In genomic region chr6:142118926-142119325, GRCh38 we compare ENCODE assay signal across 18 cellular contexts. TPM values are rescaled to one million over a fixed set of nuclear protein-coding genes. Genes with fewer than 3 reads are reported as not detected.
"Had no signal": no experiment of that assay in that cellular context is flagged by ENCODE, and none has a peak within 500 bp of the region (broad histone marks: within the 10 kb centered on the region; RNA-seq: fewer than 3 reads in every experiment).

No MANE protein-coding gene starts in this region.

- H3K27me3 ChIP-seq: suprapubic skin had no signal

- H3K4me3 ChIP-seq: skin epidermis, suprapubic skin had no signal

- H3K27ac ChIP-seq: skin epidermis, suprapubic skin had no signal

- H3K9me3 ChIP-seq: suprapubic skin had no signal

- ATAC-seq: natural killer cell treated with Interleukin-12 subunit alpha and Interleukin-12 subunit beta and Interleukin-15 and Interleukin-18, amount 100 ng/mL, for 72 hours; stimulated activated naive CD8-positive, alpha-beta T cell treated with anti-CD3 and anti-CD28 coated beads, Interleukin-15, Interleukin-2, amounts not matched to agents 100 U/mL and 50 U/mL, for 24 hours had no signal

- H3K4me1 ChIP-seq: suprapubic skin had no signal

- H3K36me3 ChIP-seq: suprapubic skin had no signal

- DNase-seq: activated CD4-positive, CD25-positive, alpha-beta regulatory T cell treated with anti-CD3 and anti-CD28 coated beads, Interleukin-2, amount 50 U/mL, for 72 hours; activated naive CD4-positive, alpha-beta T cell; activated naive CD8-positive, alpha-beta T cell treated with anti-CD3 and anti-CD28 coated beads, Interleukin-2, amount 10 ng/mL, durations not matched to agents 7 days and 5 days; cerebellar nuclear complex; erythroblast; glutamatergic neuron; hypothalamus; stimulated activated CD4-positive, alpha-beta T cell treated with anti-CD3 and anti-CD28 coated beads, Interleukin-15, amount 100 ng/mL, for 24 hours; stimulated activated CD4-positive, alpha-beta T cell treated with anti-CD3 and anti-CD28 coated beads, Interleukin-4, amount 100 ng/mL, for 1 hour; stimulated activated naive CD8-positive, alpha-beta T cell treated with anti-CD3 and anti-CD28 coated beads, Interleukin-15, Interleukin-2, amounts not matched to agents 100 U/mL and 50 U/mL, for 24 hours had no signal

RNA-seq across cellular contexts. Expression of gene GJE1, which starts 13.8 kb away (rescaled TPM):
- total RNA-seq: activated CD8-positive, alpha-beta memory T cell treated with anti-CD3 and anti-CD28 coated beads for 36 hours; activated naive CD8-positive, alpha-beta T cell treated with anti-CD3 and anti-CD28 coated beads, Interleukin-2, amount 10 ng/mL, durations not matched to agents 7 days and 5 days; fibroblast of villous mesenchyme; lower leg skin; mesenteric fat pad; natural killer cell treated with Interleukin-12 subunit alpha and Interleukin-12 subunit beta and Interleukin-15 and Interleukin-18, amount 100 ng/mL, for 72 hours; posterior vena cava; suprapubic skin had no signal

RNA-seq across cellular contexts. Expression of gene NMBR, which starts 28.0 kb away (rescaled TPM):
- total RNA-seq: activated CD8-positive, alpha-beta memory T cell treated with anti-CD3 and anti-CD28 coated beads for 36 hours; activated naive CD8-positive, alpha-beta T cell treated with anti-CD3 and anti-CD28 coated beads, Interleukin-2, amount 10 ng/mL, durations not matched to agents 7 days and 5 days; fibroblast of villous mesenchyme; lower leg skin; mesenteric fat pad; natural killer cell treated with Interleukin-12 subunit alpha and Interleukin-12 subunit beta and Interleukin-15 and Interleukin-18, amount 100 ng/mL, for 72 hours; posterior vena cava had no signal
